ENCODE assay signal across 22 cellular contexts in the genomic region with DNA sequence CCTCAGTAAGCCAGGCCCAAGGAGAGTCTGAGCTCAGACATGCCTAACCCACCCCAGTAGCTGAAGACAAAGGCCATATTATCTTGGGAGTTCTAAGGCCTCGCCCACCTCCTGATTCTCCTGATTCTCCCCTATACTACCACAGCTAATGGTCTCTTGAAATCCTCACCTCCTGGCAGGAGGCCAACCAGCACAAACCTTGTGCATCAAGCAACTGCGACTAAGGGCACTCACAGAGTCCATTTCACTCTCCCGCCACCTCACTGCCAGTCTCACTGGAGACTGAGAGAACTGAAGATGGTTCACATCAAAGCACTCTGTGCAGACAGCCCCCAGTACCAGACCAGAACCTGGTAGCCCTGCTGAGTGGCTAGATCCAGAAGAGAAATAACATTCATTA.
DNase-seq lines count a peak whose midpoint lies in the region; ATAC-seq, FAIRE-seq and TF ChIP-seq lines count a peak whose summit lies in the region.
"Had no signal": no experiment of that assay in that cellular context is flagged by ENCODE, and none has a peak within 500 bp of the region (broad histone marks: within the 10 kb centered on the region; RNA-seq: fewer than 3 reads in every experiment).

No MANE protein-coding gene starts in this region.

- no peak overlapping the region for H4K12ac ChIP-seq in trophoblast cell (ENCODE audit: low read depth, low read length)

- H4K91ac ChIP-seq in trophoblast cell (ENCODE audit: low read depth, low read length), result peak overlapping the region; percentile 32

- H3K9me3 ChIP-seq in A549 (no peaks in the 10 kb centered on the region), trophoblast cell (ENCODE audit: insufficient read depth, low read depth, low read length) (no peaks in the 10 kb centered on the region)

- no peak for TF ChIP-seq CTCF in A549 (IDR thresholded peaks at IDR 0.05)

- WGBS in A549 (ENCODE audit: missing lambda C conversion rate), result 41% methylated on average over 3 of the region's 3 CpGs
- WGBS in trophoblast cell (ENCODE audit: extremely low coverage, insufficient coverage, insufficient read length), result no CpG with 5 or more reads among the region's 3 CpGs

- H3K9me3 Mint-ChIP-seq in T-helper 2 cell treated with Interferon-gamma antibody and Interleukin-4, amounts not matched to agents 5 μg/mL and 100 μg/mL, for 36 hours, result peaks cover 18% of the 10 kb centered on the region

- no peak for TF ChIP-seq RAD21 in A549 (conservative IDR thresholded peaks at IDR 0.05 in 1 of 2, IDR thresholded peaks at IDR 0.05 in 1 of 2)

- TF ChIP-seq EP300 in A549 (IDR thresholded peaks at IDR 0.05), result no peak

- H3K36me3 Mint-ChIP-seq in T-helper 2 cell treated with Interferon-gamma antibody and Interleukin-4, amounts not matched to agents 5 μg/mL and 100 μg/mL, for 36 hours (ENCODE audit: low read depth), result no peaks in the 10 kb centered on the region
- H3K36me3 Mint-ChIP-seq: CD14-positive monocyte had no signal

- H3K9ac ChIP-seq in trophoblast cell (ENCODE audit: low read length), result no peak overlapping the region

- no peak for FAIRE-seq in A549 (lab: Jason Lieb, UNC)
- FAIRE-seq: GM12891 had no signal

- POLR2A ChIA-PET in A549 (lab: Yijun Ruan, JAX), result no interaction called here

- H2BK12ac ChIP-seq in trophoblast cell (ENCODE audit: low read length), result peak overlapping the region; percentile 52

- no peak overlapping the region for H3K18ac ChIP-seq in trophoblast cell (ENCODE audit: low read length)

- H3K36me3 ChIP-seq in trophoblast cell (ENCODE audit: control insufficient read depth in 1 of 2, insufficient read depth in 2 of 2, low read length in 2 of 2), result no peaks in the 10 kb centered on the region

- H3K23ac ChIP-seq in trophoblast cell (ENCODE audit: low read length), result no peak overlapping the region

- ATAC-seq in A549 (no peak), HG02970 (IDR thresholded peaks at IDR 0.05; ENCODE audit: low FRiP score, unreplicated experiment) (no peak), Right ventricle myocardium superior (ENCODE audit: poor library complexity) (no peak)

- intact Hi-C loops in Right ventricle myocardium superior (cut with DNase I), result no loop called here

- H3K27me3 Mint-ChIP-seq in T-helper 2 cell treated with Interferon-gamma antibody and Interleukin-4, amounts not matched to agents 5 μg/mL and 100 μg/mL, for 36 hours (ENCODE audit: low read depth), result no peaks in the 10 kb centered on the region

- H3K27ac ChIP-seq in A549, result peak overlapping the region in 1 of 2 experiments; percentile 51; a peak in 1 of 6 replicates
- peak overlapping the region; percentile 16 for H3K27ac ChIP-seq in trophoblast cell (ENCODE audit: low read depth, low read length)
- H3K27ac ChIP-seq: PC-9, SK-N-MC had no signal

- peaks cover 11% of the 10 kb centered on the region; the same call in 1 of the 3 replicates for H3K4me1 ChIP-seq in A549
- H3K4me1 ChIP-seq in trophoblast cell (ENCODE audit: control insufficient read depth in 1 of 2, insufficient read depth in 2 of 2, low read length in 2 of 2), result peaks cover 4 to 8% of the 10 kb centered on the region in 2 experiments

- TF ChIP-seq POLR2A in A549 (IDR thresholded peaks at IDR 0.05; ENCODE audit: low read length), result no peak

- H3K4me3 ChIP-seq in A549, result no peak overlapping the region
- H3K4me3 ChIP-seq in trophoblast cell (ENCODE audit: low read depth, low read length), result no peak overlapping the region
- H3K4me3 ChIP-seq: PC-9, SK-N-MC had no signal

- peak overlapping the region; percentile 31; the same call in 2 of the 3 replicates for H3K4me2 ChIP-seq in A549
- H3K4me2 ChIP-seq in trophoblast cell (ENCODE audit: low read length), result no peak overlapping the region
- H3K4me2 ChIP-seq: PC-9 had no signal

- H3K4me1 Mint-ChIP-seq in T-helper 2 cell treated with Interferon-gamma antibody and Interleukin-4, amounts not matched to agents 5 μg/mL and 100 μg/mL, for 36 hours (ENCODE audit: low read depth), result no peaks in the 10 kb centered on the region
- H3K4me1 Mint-ChIP-seq: CD14-positive monocyte had no signal

- DNase-seq in A549 (ENCODE audit: low read depth in 1 of 2, low spot score in 1 of 2) (no peak), DMS79 treated with DMSO at 0.1 percent for 48 hours (lab: John Stamatoyannopoulos, UW) (peak; percentile 82), glomerular visceral epithelial cell (ENCODE audit: extremely low spot score) (peak; percentile 12), trophoblast cell (no peak), Right ventricle myocardium superior (no peak)
- DNase-seq in T-helper 2 cell treated with Interferon-gamma antibody and Interleukin-4, amounts not matched to agents 5 μg/mL and 100 μg/mL, for 36 hours (ENCODE audit: low spot score), result no peak
- DNase-seq: 8988T, AML-193, Kasumi-1, NCI-H1694 treated with DMSO at 0.1 percent for 48 hours, NCI-H2107, NCI-H226, NCI-H510A treated with DMSO at 0.1 percent for 48 hours, NCI-H748 treated with DMSO at 0.1 percent for 48 hours, PC-9, RPMI8226, SHP77 treated with DMSO at 0.1 percent for 48 hours, SW 1271 had no signal

- H3K27me3 ChIP-seq in trophoblast cell (ENCODE audit: insufficient read depth, low read length), result no peaks in the 10 kb centered on the region

- no peak overlapping the region for H3K4ac ChIP-seq in trophoblast cell (ENCODE audit: low read depth, low read length)

- peak overlapping the region; percentile 41 for H2AK5ac ChIP-seq in trophoblast cell (ENCODE audit: low read length)

- H3K79me1 ChIP-seq in trophoblast cell (ENCODE audit: low read length), result no peaks in the 10 kb centered on the region

- peak overlapping the region; percentile 46 for H2BK120ac ChIP-seq in trophoblast cell (ENCODE audit: insufficient read depth, low read length, poor library complexity)

- no peak overlapping the region for H2BK5ac ChIP-seq in trophoblast cell (ENCODE audit: low read depth, low read length, poor library complexity)

- peak overlapping the region; percentile 48 for H3K14ac ChIP-seq in trophoblast cell (ENCODE audit: low read length)

- CTCF ChIA-PET in A549 (lab: Yijun Ruan, JAX), result no interaction called here

- no peak overlapping the region for H2AFZ ChIP-seq in trophoblast cell (ENCODE audit: insufficient read depth, low read length, poor library complexity)
- H2AFZ ChIP-seq: PC-9 had no signal

- no peaks in the 10 kb centered on the region for H3K79me2 ChIP-seq in trophoblast cell (ENCODE audit: control insufficient read depth, insufficient read depth, low read length, poor library complexity)

- no peak overlapping the region for H4K8ac ChIP-seq in trophoblast cell (ENCODE audit: low read depth, low read length)

- H3K27ac Mint-ChIP-seq in T-helper 2 cell treated with Interferon-gamma antibody and Interleukin-4, amounts not matched to agents 5 μg/mL and 100 μg/mL, for 36 hours, result no peak overlapping the region
- H3K27ac Mint-ChIP-seq: CD14-positive monocyte had no signal

- H3K4me3 Mint-ChIP-seq in T-helper 2 cell treated with Interferon-gamma antibody and Interleukin-4, amounts not matched to agents 5 μg/mL and 100 μg/mL, for 36 hours, result no peak overlapping the region
- H3K4me3 Mint-ChIP-seq: CD14-positive monocyte had no signal

TF ChIP-seq in A549, 52 proteins besides CTCF, POLR2A, EP300 and RAD21 (continues in another document):
- TF ChIP-seq CHD4 (IDR thresholded peaks at IDR 0.05; ENCODE audit: borderline replicate concordance) (no peak), FOSL2 (IDR thresholded peaks at IDR 0.05) (no peak), FOSL2 (CRISPR knock-in tag; IDR thresholded peaks at IDR 0.05) (no peak), HDAC2 (IDR thresholded peaks at IDR 0.05) (no peak), ZC3H11A (IDR thresholded peaks at IDR 0.05) (no peak), NPAS2 (CRISPR knock-in tag; IDR thresholded peaks at IDR 0.05; ENCODE audit: borderline replicate concordance) (no peak), ELK1 (IDR thresholded peaks at IDR 0.05; ENCODE audit: low read depth, low read length) (no peak), HOXB13 (CRISPR knock-in tag; IDR thresholded peaks at IDR 0.05; ENCODE audit: low read depth) (no peak), ZFP36 (IDR thresholded peaks at IDR 0.05; ENCODE audit: borderline replicate concordance, partially characterized antibody) (no peak), CEBPB (IDR thresholded peaks at IDR 0.05) (no peak), MAX (IDR thresholded peaks at IDR 0.05) (no peak), CBX8 (IDR thresholded peaks at IDR 0.05) (no peak), MAFK (IDR thresholded peaks at IDR 0.05; ENCODE audit: partially characterized antibody) (no peak), POLR2AphosphoS2 (conservative IDR thresholded peaks at IDR 0.05; ENCODE audit: low read length) (no peak), EHF (CRISPR knock-in tag; IDR thresholded peaks at IDR 0.05) (no peak), CHD2 (IDR thresholded peaks at IDR 0.05; ENCODE audit: low read length, partially characterized antibody) (no peak), NFE2L2 (conservative IDR thresholded peaks at IDR 0.05; ENCODE audit: low read length) (no peak), JUNB (IDR thresholded peaks at IDR 0.05) (no peak)
- TF ChIP-seq, protein P1, sequence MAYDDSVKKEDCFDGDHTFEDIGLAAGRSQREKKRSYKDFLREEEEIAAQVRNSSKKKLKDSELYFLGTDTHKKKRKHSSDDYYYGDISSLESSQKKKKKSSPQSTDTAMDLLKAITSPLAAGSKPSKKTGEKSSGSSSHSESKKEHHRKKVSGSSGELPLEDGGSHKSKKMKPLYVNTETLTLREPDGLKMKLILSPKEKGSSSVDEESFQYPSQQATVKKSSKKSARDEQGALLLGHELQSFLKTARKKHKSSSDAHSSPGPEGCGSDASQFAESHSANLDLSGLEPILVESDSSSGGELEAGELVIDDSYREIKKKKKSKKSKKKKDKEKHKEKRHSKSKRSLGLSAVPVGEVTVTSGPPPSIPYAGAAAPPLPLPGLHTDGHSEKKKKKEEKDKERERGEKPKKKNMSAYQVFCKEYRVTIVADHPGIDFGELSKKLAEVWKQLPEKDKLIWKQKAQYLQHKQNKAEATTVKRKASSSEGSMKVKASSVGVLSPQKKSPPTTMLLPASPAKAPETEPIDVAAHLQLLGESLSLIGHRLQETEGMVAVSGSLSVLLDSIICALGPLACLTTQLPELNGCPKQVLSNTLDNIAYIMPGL (CRISPR knock-in tag; IDR thresholded peaks at IDR 0.05; ENCODE audit: borderline replicate concordance), result no peak

Comparison
In these comparisons a context has a peak if more than half of its experiments do, and no peak if none do; other contexts are left out.
1. DNase-seq: peak in DMS79 treated with DMSO at 0.1 percent for 48 hours (single experiment) and glomerular visceral epithelial cell (single experiment); none in A549 (0 of 2), trophoblast cell (0 of 2), Right ventricle myocardium superior (single experiment) and T-helper 2 cell treated with Interferon-gamma antibody and Interleukin-4, amounts not matched to agents 5 μg/mL and 100 μg/mL, for 36 hours (single experiment).